ENCODE assay signal across 25 cellular contexts in genomic region chr6:53479871-53480270, GRCh38.
DNase-seq lines count a peak whose midpoint lies in the region; ATAC-seq, FAIRE-seq and TF ChIP-seq lines count a peak whose summit lies in the region.
"Had no signal": no experiment of that assay in that cellular context is flagged by ENCODE, and none has a peak within 500 bp of the region (broad histone marks: within the 10 kb centered on the region; RNA-seq: fewer than 3 reads in every experiment).

No MANE protein-coding gene starts in this region.

- peak; percentile 32 for ATAC-seq in GM12878
- peak; percentile 65 to 67 for ATAC-seq in naive B cell (ENCODE audit: low read depth in 2 of 2)
- ATAC-seq: CD8-positive, alpha-beta T cell had no signal

- RAD21 ChIA-PET in GM12878 (lab: Charles Lee; ENCODE audit: unreplicated experiment) = interaction anchor here (0.6 to 6.7 kb wide), 10 partner anchors 18 to 848 kb away, joined by 3 to 43 read pairs (median 4); no protein-coding TSS in a partner anchor

- in situ Hi-C loops in GM12878 (cut with MboI) = loop anchor here (5.0 kb wide), 1 partner anchor 308 kb away; no protein-coding TSS in a partner anchor

- no peak for TF ChIP-seq EP300 in GM12878 (IDR thresholded peaks at IDR 0.05; ENCODE audit: borderline replicate concordance in 1 of 2, control insufficient read depth in 1 of 2, low read depth in 2 of 2, low read length in 2 of 2)

- H3K4me1 Mint-ChIP-seq in IgD-negative memory B cell (peaks cover 45 to 50% (median 45%) of the 10 kb centered on the region in 3 donors), naive B cell (peaks cover 49 to 61% (median 60%) of the 10 kb centered on the region in 3 donors)

- POLR2A ChIA-PET in GM12878 (lab: Charles Lee) = interaction anchor here (0.6 to 1.2 kb wide), 2 partner anchors 18 to 31 kb away, joined by 3 to 12 read pairs; no protein-coding TSS in a partner anchor

- intact Hi-C loops in GM12878 (cut with micrococcal nuclease; ENCODE audit: unreplicated experiment) = loop anchor here (2.0 to 10.0 kb wide), 7 partner anchors 39 to 758 kb away; partner anchors contain the start of gene GSTA4

- H4K20me1 ChIP-seq in GM12878 (ENCODE audit: control insufficient read depth, insufficient read depth) = no peaks in the 10 kb centered on the region
- H4K20me1 ChIP-seq: BLaER1 treated with 17β-estradiol and CSF1 and Interleukin-3, amounts not matched to agents 10 nM and 100 nM had no signal

- H3K9ac ChIP-seq in GM12878 (ENCODE audit: control insufficient read depth, insufficient read depth, low read length) = no peak overlapping the region
- H3K9ac ChIP-seq: BLaER1 treated with 17β-estradiol and CSF1 and Interleukin-3, amounts not matched to agents 10 nM and 100 nM had no signal

- H3K27me3 ChIP-seq in GM12878 (replicated peaks in 1 of 2; ENCODE audit: control insufficient read depth in 2 of 2, insufficient read depth in 2 of 2, low read length in 1 of 2) = no peaks in the 10 kb centered on the region; a peak in 1 of 4 replicates
- H3K27me3 ChIP-seq: BLaER1 treated with 17β-estradiol and CSF1 and Interleukin-3, amounts not matched to agents 10 nM and 100 nM had no signal

- H3K4me3 Mint-ChIP-seq in IgD-negative memory B cell (peak overlapping the region in 2 of 4 donors; percentile 49 to 79), naive B cell (peak overlapping the region in 7 of 8 donors; percentile 8 to 72 (median 45))
- H3K4me3 Mint-ChIP-seq: CD4-positive, alpha-beta T cell; CD8-positive, alpha-beta T cell had no signal

- H3K36me3 ChIP-seq in GM12878 (ENCODE audit: control insufficient read depth in 2 of 2, insufficient read depth in 2 of 2, low read length in 1 of 2) = no peaks in the 10 kb centered on the region
- H3K36me3 ChIP-seq: BLaER1 treated with 17β-estradiol and CSF1 and Interleukin-3, amounts not matched to agents 10 nM and 100 nM had no signal

- peak overlapping the region in 2 of 3 donors; percentile 10 to 90 for H3K27ac Mint-ChIP-seq in IgD-negative memory B cell
- H3K27ac Mint-ChIP-seq in naive B cell = peak overlapping the region; percentile 38 to 89 (median 63)
- H3K27ac Mint-ChIP-seq: CD4-positive, alpha-beta T cell; CD8-positive, alpha-beta T cell had no signal

- no peak overlapping the region for H3K27ac ChIP-seq in GM12878 (ENCODE audit: control insufficient read depth, insufficient read depth)
- H3K27ac ChIP-seq: BLaER1 treated with 17β-estradiol and CSF1 and Interleukin-3, amounts not matched to agents 10 nM and 100 nM; C4-2B had no signal

- H3K4me2 ChIP-seq in GM12878 (ENCODE audit: control insufficient read depth, insufficient read depth) = no peak overlapping the region
- H3K4me2 ChIP-seq: BLaER1 treated with 17β-estradiol and CSF1 and Interleukin-3, amounts not matched to agents 10 nM and 100 nM had no signal

- H3K27me3 Mint-ChIP-seq in IgD-negative memory B cell (no peaks in the 10 kb centered on the region), naive B cell (no peaks in the 10 kb centered on the region)

- FAIRE-seq in GM12878 (lab: Jason Lieb, UNC) (no peak), D721Med (lab: Jason Lieb, UNC) (no peak)
- FAIRE-seq: A204.1, GM12892, GM18507 had no signal

- TF ChIP-seq CTCF in GM12878 (IDR thresholded peaks at IDR 0.05 in 2 of 3, conservative IDR thresholded peaks at IDR 0.05 in 1 of 3; ENCODE audit: control insufficient read depth in 2 of 3, extremely low read depth in 1 of 3, insufficient read depth in 1 of 3, low read depth in 3 of 3, low read length in 3 of 3) = no peak
- no peak for TF ChIP-seq CTCF in D721Med (IDR thresholded peaks at IDR 0.05; ENCODE audit: insufficient read depth, missing control alignments)
- TF ChIP-seq CTCF in GM10266 (IDR thresholded peaks at IDR 0.05; ENCODE audit: control insufficient read depth, insufficient read depth, low read depth, missing control alignments) = no peak

- H3K9me3 Mint-ChIP-seq in IgD-negative memory B cell = no peaks in the 10 kb centered on the region
- peaks cover 0 to 6% (median 0%) of the 10 kb centered on the region in 7 donors for H3K9me3 Mint-ChIP-seq in naive B cell
- H3K9me3 Mint-ChIP-seq: CD4-positive, alpha-beta T cell; CD8-positive, alpha-beta T cell had no signal

- no peak overlapping the region for H3K4me3 ChIP-seq in GM12878
- H3K4me3 ChIP-seq: BLaER1 treated with 17β-estradiol and CSF1 and Interleukin-3, amounts not matched to agents 10 nM and 100 nM had no signal

- CTCF ChIA-PET in GM12878 (lab: Yijun Ruan, JAX) = interaction anchor here (0.8 to 9.2 kb wide), 10 partner anchors 9 to 310 kb away, joined by 3 to 235 read pairs (median 6); no protein-coding TSS in a partner anchor

- no peak for TF ChIP-seq POLR2A in GM12878 (IDR thresholded peaks at IDR 0.05; ENCODE audit: low read depth, low read length)

- DNase-seq in GM12878 (ENCODE audit: low read depth, low spot score) (no peak), naive B cell (no peak), NCI-H69 (lab: John Stamatoyannopoulos, UW) (no peak), D721Med (ENCODE audit: insufficient read length, low spot score) (no peak), GM10266 (ENCODE audit: extremely low spot score) (no peak)
- no peak for DNase-seq in effector CD4-positive, alpha-beta T cell
- DNase-seq: 8988T; ACHN; Caco-2; Calu3; CD4-positive, alpha-beta T cell; CD8-positive, alpha-beta T cell; DMS 273 treated with DMSO at 0.1 percent for 48 hours; DMS153; DMS53; DMS79; DND-41; EL; GDM1 had no signal

- H3K36me3 Mint-ChIP-seq in IgD-negative memory B cell = peaks cover 3% of the 10 kb centered on the region
- no peaks in the 10 kb centered on the region for H3K36me3 Mint-ChIP-seq in naive B cell
- H3K36me3 Mint-ChIP-seq: CD8-positive, alpha-beta T cell had no signal

- H3K4me1 ChIP-seq in GM12878 (ENCODE audit: control insufficient read depth, insufficient read depth, low read length) = no peaks in the 10 kb centered on the region
- H3K4me1 ChIP-seq: Caco-2 had no signal

- no peak overlapping the region for H2AFZ ChIP-seq in GM12878 (ENCODE audit: control insufficient read depth, low read depth, low read length)

- no peak for TF ChIP-seq RAD21 in GM12878 (IDR thresholded peaks at IDR 0.05; ENCODE audit: insufficient read depth, low read depth, low read length)

- BruUV-seq in GM12878 (replicated peaks; lab: Mats Ljungman, UMichigan) = no TSS peak

- SMC1A ChIA-PET in GM12878 (lab: Charles Lee; ENCODE audit: uncharacterized antibody, unreplicated experiment) = interaction anchor here (1.0 to 16.0 kb wide), 15 partner anchors 9 to 308 kb away, joined by 3 to 194 read pairs (median 6); no protein-coding TSS in a partner anchor

- H3K9me3 ChIP-seq in GM12878 (replicated peaks; ENCODE audit: control insufficient read depth, insufficient read depth, low read length) = no peaks in the 10 kb centered on the region
- H3K9me3 ChIP-seq: BLaER1 treated with 17β-estradiol and CSF1 and Interleukin-3, amounts not matched to agents 10 nM and 100 nM; Caco-2 had no signal

- H3K79me2 ChIP-seq in GM12878 (ENCODE audit: control insufficient read depth, insufficient read depth, low read length) = no peaks in the 10 kb centered on the region

- WGBS in GM12878 (ENCODE audit: insufficient coverage, insufficient replicate concordance, low lambda C conversion rate, missing lambda C conversion rate) = 0% methylated on average over 1 of the region's 1 CpG

TF ChIP-seq in GM12878, 131 proteins besides CTCF, POLR2A, EP300 and RAD21 (continues in another document):
- TF ChIP-seq ZNF24 (IDR thresholded peaks at IDR 0.05) = no peak
- no peak for TF ChIP-seq ZBED1 (IDR thresholded peaks at IDR 0.05; ENCODE audit: borderline replicate concordance)
- TF ChIP-seq ATF3 (IDR thresholded peaks at IDR 0.05; ENCODE audit: borderline replicate concordance, extremely low read depth, low read depth, low read length) = no peak
- TF ChIP-seq LARP7 (IDR thresholded peaks at IDR 0.05) = no peak
- TF ChIP-seq RAD51 (IDR thresholded peaks at IDR 0.05) = no peak
- no peak for TF ChIP-seq GATAD2B (conservative IDR thresholded peaks at IDR 0.05; ENCODE audit: low read depth)
- TF ChIP-seq ZZZ3 (IDR thresholded peaks at IDR 0.05; ENCODE audit: control insufficient read depth, insufficient read length, low read depth) = no peak
- no peak for TF ChIP-seq MLLT1 (IDR thresholded peaks at IDR 0.05)
- TF ChIP-seq ESRRA (IDR thresholded peaks at IDR 0.05; ENCODE audit: low read length) = no peak
- TF ChIP-seq NFYA (IDR thresholded peaks at IDR 0.05; ENCODE audit: borderline replicate concordance, low read depth, low read length) = no peak
- no peak for TF ChIP-seq ZNF217 (IDR thresholded peaks at IDR 0.05)
- TF ChIP-seq RCOR1 (conservative IDR thresholded peaks at IDR 0.05; ENCODE audit: low read depth, low read length) = no peak
- TF ChIP-seq NFIC (IDR thresholded peaks at IDR 0.05; ENCODE audit: low read depth, low read length) = no peak
- TF ChIP-seq IKZF1 (conservative IDR thresholded peaks at IDR 0.05) = no peak
